Comparison of ENCODE assay signal across 22 cellular contexts in genomic region chr11:937853-938261, GRCh38. TPM values are rescaled to one million over a fixed set of nuclear protein-coding genes. Genes with fewer than 3 reads are reported as not detected.
DNase-seq lines count a peak whose midpoint lies in the region; ATAC-seq, FAIRE-seq and TF ChIP-seq lines count a peak whose summit lies in the region.
"Had no signal": no experiment of that assay in that cellular context is flagged by ENCODE, and none has a peak within 500 bp of the region (broad histone marks: within the 10 kb centered on the region; RNA-seq: fewer than 3 reads in every experiment).

No MANE protein-coding gene starts in this region.

- H4K5ac ChIP-seq in H1 (ENCODE audit: insufficient read length, low read depth, low read length): peak overlapping the region; percentile 9

- peaks cover 2% of the 10 kb centered on the region; the same call in 1 of the 2 replicates for H3K23me2 ChIP-seq in H1 (ENCODE audit: low read depth, low read length)

- TF ChIP-seq RAD21 in H1 (IDR thresholded peaks at IDR 0.05 in 1 of 2, conservative IDR thresholded peaks at IDR 0.05 in 1 of 2; ENCODE audit: low read depth in 2 of 2, low read length in 2 of 2): no peak

- H3K4me3 Mint-ChIP-seq in GM23338 (peak overlapping the region; percentile 41; the same call in 1 of the 3 replicates), nephron progenitor cell (no peak overlapping the region)
- H3K4me3 Mint-ChIP-seq: brain; T-helper 2 cell treated with Interferon-gamma antibody and Interleukin-4, amounts not matched to agents 5 μg/mL and 100 μg/mL, for 36 hours had no signal

- H2AFZ ChIP-seq in GM23338: no peak overlapping the region
- H2AFZ ChIP-seq in H1 (ENCODE audit: low read length): no peak overlapping the region

- H4K20me1 ChIP-seq in GM23338 (replicated peaks; ENCODE audit: insufficient read depth): peaks cover 8% of the 10 kb centered on the region; the same call in 1 of the 2 replicates
- H4K20me1 ChIP-seq in H1 (replicated peaks in 1 of 2; ENCODE audit: control insufficient read depth in 1 of 2, insufficient read depth in 2 of 2, low read length in 2 of 2): peaks cover 10 to 24% of the 10 kb centered on the region in 2 experiments

- CTCF ChIA-PET in H1 (lab: Charles Lee; ENCODE audit: partially characterized antibody): interaction anchor here (1.0 kb wide), 1 partner anchor 9 kb away, joined by 5 read pairs; no protein-coding TSS in a partner anchor

- H3K9ac ChIP-seq in NT2/D1 (ENCODE audit: insufficient read length, low read depth) (peak overlapping the region; percentile 29), H1 (replicated peaks in 1 of 4; ENCODE audit: extremely low read depth in 1 of 4, low read depth in 3 of 4, low read length in 3 of 4) (no peak overlapping the region)

- no peak overlapping the region for H3K23ac ChIP-seq in H1 (ENCODE audit: insufficient read length)

- H3K27me3 Mint-ChIP-seq in GM23338 (ENCODE audit: insufficient read depth, low read depth, poor library complexity) (peaks cover 8% of the 10 kb centered on the region), nephron progenitor cell (ENCODE audit: low read depth, poor library complexity) (peaks cover 6% of the 10 kb centered on the region)
- H3K27me3 Mint-ChIP-seq: brain had no signal

- peak; percentile 10 for ATAC-seq in GM23338
- ATAC-seq: foreskin keratinocyte, GM12878, left cardiac atrium, mucosa of descending colon had no signal

- H3K4me3 ChIP-seq in GM23338 (no peak overlapping the region), NT2/D1 (ENCODE audit: insufficient read length, low read depth) (no peak overlapping the region), H1 (ENCODE audit: extremely low read depth in 1 of 4, insufficient read depth in 2 of 4, low read depth in 3 of 4, low read length in 4 of 4) (no peak overlapping the region; a peak in 1 of 8 replicates)
- H3K4me3 ChIP-seq: GM12878, mucosa of descending colon, SJSA1 had no signal

- H3K18ac ChIP-seq in H1 (ENCODE audit: extremely low read depth, low read length): no peak overlapping the region

- FAIRE-seq in H1 (lab: Jason Lieb, UNC): peak; percentile 24
- FAIRE-seq: D721Med had no signal

- no peak overlapping the region for H3K56ac ChIP-seq in H1 (replicated peaks; ENCODE audit: insufficient read length, low read depth, low read length)

- H3K9me3 ChIP-seq in NT2/D1 (ENCODE audit: insufficient read depth, low read length): no peaks in the 10 kb centered on the region
- no peaks in the 10 kb centered on the region for H3K9me3 ChIP-seq in H1 (ENCODE audit: insufficient read depth in 2 of 2, low read depth in 1 of 2, low read length in 1 of 2)
- H3K9me3 ChIP-seq: BE2C, mucosa of descending colon, SJSA1 had no signal

- no peak for DNase-seq in GM23338 (ENCODE audit: low spot score)
- no peak for DNase-seq in NT2/D1 (ENCODE audit: low read depth, low spot score)
- DNase-seq in H1 (ENCODE audit: low read depth in 1 of 2, low spot score in 2 of 2): no peak
- DNase-seq in nephron progenitor cell: no peak
- DNase-seq in stimulated activated CD4-positive, alpha-beta T cell treated with anti-CD3 and anti-CD28 coated beads, Interleukin-15, amount 100 ng/mL, for 24 hours: no peak
- no peak for DNase-seq in superior temporal gyrus (ENCODE audit: extremely low spot score)
- no peak for DNase-seq in stimulated activated CD4-positive, alpha-beta T cell treated with anti-CD3 and anti-CD28 coated beads, Interleukin-1b, Interleukin-23, amount 100 ng/mL, for 48 hours
- DNase-seq: activated CD4-positive, CD25-positive, alpha-beta regulatory T cell treated with anti-CD3 and anti-CD28 coated beads, Interleukin-2, amount 50 U/mL, for 72 hours; activated naive CD4-positive, alpha-beta T cell treated with Interleukin-2 at 50 U/mL for 16 hours; BE2C; foreskin keratinocyte; GF-D8; left cardiac atrium; mucosa of descending colon; NCI-H1417; NCI-H526; nucleus accumbens had no signal

- WGBS in H1 (ENCODE audit: extremely low coverage in 1 of 2, insufficient coverage in 1 of 2, insufficient read length in 1 of 2, insufficient replicate concordance in 2 of 2, low coverage in 1 of 2, low lambda C conversion rate in 2 of 2, missing lambda C conversion rate in 1 of 2), 2 experiments: 41% methylated on average over 10 of the region's 10 CpGs; no CpG with 5 or more reads in 1 of the 2 experiments

- no peak overlapping the region for H2BK5ac ChIP-seq in H1 (ENCODE audit: low read depth, low read length)

- no peak overlapping the region for H2BK20ac ChIP-seq in H1 (ENCODE audit: low read length)

- H4K91ac ChIP-seq in H1 (replicated peaks; ENCODE audit: insufficient read length, low read length): peak overlapping the region; percentile 1

- H3K36me3 Mint-ChIP-seq in GM23338 (ENCODE audit: low read depth): peaks cover 6% of the 10 kb centered on the region; the same call in 1 of the 3 replicates
- H3K36me3 Mint-ChIP-seq in nephron progenitor cell (ENCODE audit: low read depth): peaks cover 31% of the 10 kb centered on the region

- H3K79me2 ChIP-seq in GM23338 (replicated peaks; ENCODE audit: insufficient read depth) (peaks cover 91% of the 10 kb centered on the region), H1 (ENCODE audit: control insufficient read depth in 1 of 2, insufficient read depth in 2 of 2, low read length in 2 of 2) (peaks cover 0 to 79% of the 10 kb centered on the region in 2 experiments)

- H4K8ac ChIP-seq in H1 (ENCODE audit: extremely low read depth, insufficient read depth, low read length): no peak overlapping the region

- POLR2A ChIA-PET in H1 (lab: Charles Lee; ENCODE audit: partially characterized antibody): interaction anchor here (0.9 to 2.5 kb wide), 2 partner anchors 8 to 11 kb away, joined by 4 to 6 read pairs; no protein-coding TSS in a partner anchor

- H3K4me2 ChIP-seq in GM23338 (peak overlapping the region; percentile 44), H1 (ENCODE audit: insufficient read depth in 1 of 2, low read depth in 2 of 2, low read length in 2 of 2) (peak overlapping the region; percentile 36 to 38; a peak in 2 of 4 replicates)

- H2BK15ac ChIP-seq in H1 (ENCODE audit: low read length): no peak overlapping the region

- TF ChIP-seq POLR2A in H1 (IDR thresholded peaks at IDR 0.05; ENCODE audit: control extremely low read depth in 1 of 2, low read depth in 2 of 2, low read length in 2 of 2): no peak

- no peak for TF ChIP-seq EP300 in H1 (IDR thresholded peaks at IDR 0.05; ENCODE audit: borderline replicate concordance in 1 of 2, low read depth in 2 of 2, low read length in 2 of 2)

- H2BK12ac ChIP-seq in H1 (ENCODE audit: low read depth, low read length): peak overlapping the region; percentile 62

- H3K9me3 Mint-ChIP-seq in GM23338 (no peaks in the 10 kb centered on the region), nephron progenitor cell (no peaks in the 10 kb centered on the region)
- H3K9me3 Mint-ChIP-seq: T-helper 2 cell treated with Interferon-gamma antibody and Interleukin-4, amounts not matched to agents 5 μg/mL and 100 μg/mL, for 36 hours had no signal

- no peaks in the 10 kb centered on the region for H3K9me2 ChIP-seq in GM23338 (ENCODE audit: insufficient read depth)

- H3K4me1 Mint-ChIP-seq in GM23338 (peaks cover 57% of the 10 kb centered on the region), nephron progenitor cell (peaks cover 40% of the 10 kb centered on the region)

- no peak overlapping the region for H2AK5ac ChIP-seq in H1 (ENCODE audit: low read depth, low read length)

- TF ChIP-seq CTCF in GM23338 (conservative IDR thresholded peaks at IDR 0.05; ENCODE audit: low read depth in 2 of 2): no peak
- TF ChIP-seq CTCF in H1 (IDR thresholded peaks at IDR 0.05; ENCODE audit: control extremely low read depth in 1 of 3, insufficient read depth in 1 of 3, low read depth in 1 of 3, low read length in 3 of 3): no peak
- TF ChIP-seq CTCF in nephron progenitor cell (IDR thresholded peaks at IDR 0.05): no peak

- H3K27ac ChIP-seq in GM23338 (ENCODE audit: low read depth) (peak overlapping the region; percentile 53; the same call in 1 of the 2 replicates), H1 (ENCODE audit: low read depth, low read length) (no peak overlapping the region)
- H3K27ac ChIP-seq: foreskin keratinocyte, SJSA1 had no signal

- H3F3A ChIP-seq in GM23338 (replicated peaks; ENCODE audit: low read depth): peaks cover 12% of the 10 kb centered on the region

- peaks cover 15% of the 10 kb centered on the region for H3K79me1 ChIP-seq in H1 (ENCODE audit: low read depth, low read length)

- H3K27me3 ChIP-seq in GM23338 (ENCODE audit: insufficient read depth): no peaks in the 10 kb centered on the region
- H3K27me3 ChIP-seq in NT2/D1 (ENCODE audit: insufficient read depth, insufficient read length): no peaks in the 10 kb centered on the region
- no peaks in the 10 kb centered on the region for H3K27me3 ChIP-seq in H1 (replicated peaks in 1 of 4; ENCODE audit: control insufficient read depth in 3 of 4, extremely low read depth in 1 of 4, insufficient read depth in 3 of 4, low read length in 3 of 4)
- H3K27me3 ChIP-seq: BE2C, foreskin keratinocyte, SJSA1 had no signal

- no peak overlapping the region for H3K14ac ChIP-seq in H1 (ENCODE audit: insufficient read length)

- H3K27ac Mint-ChIP-seq in GM23338 (peak overlapping the region; percentile 81), nephron progenitor cell (peak overlapping the region; percentile 60)
- H3K27ac Mint-ChIP-seq: T-helper 2 cell treated with Interferon-gamma antibody and Interleukin-4, amounts not matched to agents 5 μg/mL and 100 μg/mL, for 36 hours had no signal

- no peaks in the 10 kb centered on the region for H3K36me3 ChIP-seq in GM23338 (ENCODE audit: insufficient read depth)
- peaks cover 9% of the 10 kb centered on the region for H3K36me3 ChIP-seq in NT2/D1 (ENCODE audit: insufficient read depth, insufficient read length, low read length)
- H3K36me3 ChIP-seq in H1 (ENCODE audit: control insufficient read depth in 2 of 4, insufficient read depth in 4 of 4, low read length in 3 of 4): no peaks in the 10 kb centered on the region
- H3K36me3 ChIP-seq: BE2C, SJSA1 had no signal

- peak overlapping the region; percentile 15 for H2BK120ac ChIP-seq in H1 (replicated peaks; ENCODE audit: low read depth, low read length)

- H3K4me1 ChIP-seq in GM23338 (ENCODE audit: insufficient read depth): peaks cover 56% of the 10 kb centered on the region
- peaks cover 19% of the 10 kb centered on the region for H3K4me1 ChIP-seq in NT2/D1 (ENCODE audit: insufficient read depth, insufficient read length)
- H3K4me1 ChIP-seq in H1 (replicated peaks in 1 of 4; ENCODE audit: control insufficient read depth in 3 of 4, insufficient read depth in 4 of 4, low read length in 3 of 4): peaks cover 14 to 26% (median 22%) of the 10 kb centered on the region in 4 experiments
- H3K4me1 ChIP-seq: BE2C, SJSA1 had no signal

- no peak overlapping the region for H3K4ac ChIP-seq in H1 (replicated peaks; ENCODE audit: insufficient read length, low read depth, low read length)

RNA-seq across cellular contexts. Expression of gene AP2A2, which starts 12.2 kb away (rescaled TPM):
- total RNA-seq in GM23338 (2014; rRNA removed; shearing (Covaris generic)): 36.4 and 47.5 TPM in 2 replicates
- polyA plus RNA-seq in GM23338 (2016; fragmentation: Nextera tagmentation; extraction: Ambion mirVana) (23.7 and 28.4 TPM in 2 replicates), H1 (2011; rRNA removed) (65.0 and 70.0 TPM in 2 replicates)
- total RNA-seq in H1 (2021; fragmentation: NEBNext Ultra II Directional; extraction: Animal tissue kit (Norgen Biotek cat#: 25700)): 50.0 and 56.3 TPM in 2 replicates
- polyA plus RNA-seq in H1 (2011; cell fraction: cytosol; rRNA removed): 44.9 TPM
- 169 TPM for polyA plus RNA-seq in H1 (2011; cell fraction: nucleus; rRNA removed)
- 40.2 to 49.3 TPM (median 44.1 TPM) in 4 replicates for polyA plus RNA-seq in H1 (2012, experiment 1 of 2)
- polyA plus RNA-seq in H1 (2012, experiment 2 of 2): 31.3 TPM
- polyA plus RNA-seq in H1 (2013, experiment 1 of 2): 44.2 TPM
- 40.7 TPM for polyA plus RNA-seq in H1 (2013, experiment 2 of 2)
- 55.2 and 63.7 TPM in 2 replicates for polyA minus RNA-seq in H1 (2011; rRNA and poly(A)+ RNA removed)
- polyA minus RNA-seq in H1 (2011; cell fraction: cytosol; rRNA and poly(A)+ RNA removed): 75.7 TPM
- 71.4 TPM for polyA minus RNA-seq in H1 (2011; cell fraction: nucleus; rRNA and poly(A)+ RNA removed)

RNA-seq across cellular contexts. Expression of gene CHID1, which starts 27.2 kb away (rescaled TPM):
- 51.2 and 67.3 TPM in 2 replicates for total RNA-seq in GM23338 (2014; rRNA removed; shearing (Covaris generic))
- 54.1 and 55.4 TPM in 2 replicates for polyA plus RNA-seq in GM23338 (2016; fragmentation: Nextera tagmentation; extraction: Ambion mirVana)
- 78.9 and 81.2 TPM in 2 replicates for total RNA-seq in H1 (2021; fragmentation: NEBNext Ultra II Directional; extraction: Animal tissue kit (Norgen Biotek cat#: 25700))
- polyA plus RNA-seq in H1 (2011; rRNA removed): 88.5 and 114 TPM in 2 replicates
- polyA plus RNA-seq in H1 (2011; cell fraction: cytosol; rRNA removed): 102 TPM
- polyA plus RNA-seq in H1 (2011; cell fraction: nucleus; rRNA removed): 115 TPM
- polyA plus RNA-seq in H1 (2012, experiment 1 of 2): 55.8 to 87.0 TPM (median 82.0 TPM) in 4 replicates
- polyA plus RNA-seq in H1 (2012, experiment 2 of 2): 82.1 TPM
- 76.3 TPM for polyA plus RNA-seq in H1 (2013, experiment 1 of 2)
- polyA plus RNA-seq in H1 (2013, experiment 2 of 2): 80.1 TPM
- 59.6 and 70.2 TPM in 2 replicates for polyA minus RNA-seq in H1 (2011; rRNA and poly(A)+ RNA removed)
- 49.1 TPM for polyA minus RNA-seq in H1 (2011; cell fraction: cytosol; rRNA and poly(A)+ RNA removed)
- polyA minus RNA-seq in H1 (2011; cell fraction: nucleus; rRNA and poly(A)+ RNA removed): 52.7 TPM
